ENCODE assay signal across 26 cellular contexts in genomic region chr12:23834076-23834475, GRCh38.
"Had no signal": no experiment of that assay in that cellular context is flagged by ENCODE, and none has a peak within 500 bp of the region (broad histone marks: within the 10 kb centered on the region; RNA-seq: fewer than 3 reads in every experiment).

No MANE protein-coding gene starts in this region.

- H3K9me3 ChIP-seq: colonic mucosa, left lung, lower lobe of right lung, mucosa of descending colon, sigmoid colon, thoracic aorta had no signal

- H3K36me3 ChIP-seq: cardiac muscle cell, colonic mucosa, left lung, lower lobe of right lung, sigmoid colon, thoracic aorta, WERI-Rb-1 had no signal

- H3K4me1 ChIP-seq: colonic mucosa, left lung, lower lobe of right lung, sigmoid colon had no signal

- DNase-seq: activated CD4-positive, alpha-beta T cell treated with anti-CD3 and anti-CD28 coated beads for 48 hours; activated CD4-positive, alpha-beta T cell treated with anti-CD3 and anti-CD28 coated beads, Interleukin-2, amount 50 U/mL, for 48 hours; activated CD8-positive, alpha-beta memory T cell treated with anti-CD3 and anti-CD28 coated beads for 24 hours; activated effector memory CD4-positive, alpha-beta T cell treated with Interleukin-2 at 50 U/mL for 16 hours; activated naive CD4-positive, alpha-beta T cell treated with Interleukin-2 at 50 U/mL for 16 hours; anterior cingulate cortex; cerebellar nuclear complex; colonic mucosa; effector CD8-positive, alpha-beta T cell; left lung; lower lobe of right lung; mucosa of descending colon; posterior cingulate gyrus; retina; sigmoid colon; small intestine; stimulated activated CD4-positive, alpha-beta T cell treated with anti-CD3 and anti-CD28 coated beads, Interleukin-4, amount 100 ng/mL, for 24 hours; T-helper 17 cell; T1000; trophoblast cell; WERI-Rb-1 had no signal

- ATAC-seq: activated CD4-positive, CD25-positive, alpha-beta regulatory T cell treated with anti-CD3 and anti-CD28 coated beads, Interleukin-2, amount 50 U/mL, for 24 hours; left lung; lower lobe of right lung; mucosa of descending colon; natural killer cell treated with Interleukin-12 subunit alpha and Interleukin-12 subunit beta and Interleukin-15 and Interleukin-18, amount 100 ng/mL, for 72 hours; stimulated activated effector memory CD8-positive, alpha-beta T cell treated with anti-CD3 and anti-CD28 coated beads, Interleukin-12 subunit alpha, Interleukin-12 subunit beta, amount 100 ng/mL, for 72 hours; T-helper 17 cell had no signal

- H3K4me3 ChIP-seq: cardiac muscle cell, colonic mucosa, left lung, lower lobe of right lung, mucosa of descending colon, sigmoid colon, thoracic aorta had no signal

- H3K27ac ChIP-seq: cardiac muscle cell, colonic mucosa, left lung, lower lobe of right lung, sigmoid colon, thoracic aorta, WERI-Rb-1 had no signal

- H3K27me3 ChIP-seq: cardiac muscle cell, colonic mucosa, left lung, sigmoid colon had no signal
